In the genomic region with DNA sequence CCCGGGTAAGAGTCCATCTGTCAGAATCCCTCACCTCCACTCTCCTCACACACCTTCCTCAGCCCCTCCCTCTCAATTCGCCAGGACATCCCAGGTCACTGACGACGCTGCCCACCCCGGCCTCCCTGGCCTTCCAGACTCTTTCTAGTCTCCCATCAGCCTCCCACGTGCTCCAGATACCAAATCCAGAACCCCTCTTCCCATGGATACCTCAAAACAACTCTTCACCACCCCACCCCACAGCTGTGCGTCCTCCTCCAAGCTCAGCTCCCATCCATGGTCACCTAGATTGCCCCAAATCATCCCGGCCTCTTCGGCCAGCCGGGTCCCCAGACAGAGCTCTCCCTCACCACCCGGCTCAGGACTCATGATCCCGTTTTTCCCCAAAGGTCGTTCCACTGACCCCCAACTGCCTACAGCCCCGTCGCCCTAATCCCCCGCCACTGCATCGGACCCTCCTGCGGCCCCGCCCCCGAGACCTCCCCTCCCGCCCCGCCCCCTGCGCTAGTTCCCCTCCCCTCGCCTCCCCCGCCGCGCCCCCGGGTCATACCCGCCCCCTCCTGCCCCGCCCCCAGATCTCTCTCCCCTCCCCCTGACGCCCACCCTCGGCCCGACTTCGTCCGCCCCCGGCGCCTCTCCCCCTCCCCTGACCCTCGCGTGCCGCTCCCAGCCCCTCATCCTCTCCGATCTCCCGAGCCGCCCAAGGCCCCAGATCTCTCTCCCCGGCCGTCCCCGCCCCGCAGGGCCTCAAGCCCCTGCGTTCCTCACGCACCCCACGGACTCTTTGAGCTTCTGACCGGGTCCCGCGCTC, we compare ENCODE assay signal across 1 cellular context.
TF ChIP-seq lines count a peak whose summit lies in the region.

No MANE protein-coding gene starts in this region.

TF ChIP-seq in GM12878, 131 proteins besides CTCF, POLR2A, EP300 and RAD21:
- TF ChIP-seq CEBPB (IDR thresholded peaks at IDR 0.05; ENCODE audit: borderline replicate concordance in 1 of 2, low read depth in 2 of 2, low read length in 2 of 2) (no peak), IKZF1 (conservative IDR thresholded peaks at IDR 0.05) (0 out of 2 replicates have a peak, but pooled peaks have one; percentile 4), EGR1 (IDR thresholded peaks at IDR 0.05; ENCODE audit: borderline replicate concordance in 1 of 2, low read depth in 2 of 2, low read length in 2 of 2) (peak in 1 of 2 experiments; percentile 21; a peak in 1 of 3 replicates)
